ENCODE assay signal across 15 cellular contexts in the genomic region with DNA sequence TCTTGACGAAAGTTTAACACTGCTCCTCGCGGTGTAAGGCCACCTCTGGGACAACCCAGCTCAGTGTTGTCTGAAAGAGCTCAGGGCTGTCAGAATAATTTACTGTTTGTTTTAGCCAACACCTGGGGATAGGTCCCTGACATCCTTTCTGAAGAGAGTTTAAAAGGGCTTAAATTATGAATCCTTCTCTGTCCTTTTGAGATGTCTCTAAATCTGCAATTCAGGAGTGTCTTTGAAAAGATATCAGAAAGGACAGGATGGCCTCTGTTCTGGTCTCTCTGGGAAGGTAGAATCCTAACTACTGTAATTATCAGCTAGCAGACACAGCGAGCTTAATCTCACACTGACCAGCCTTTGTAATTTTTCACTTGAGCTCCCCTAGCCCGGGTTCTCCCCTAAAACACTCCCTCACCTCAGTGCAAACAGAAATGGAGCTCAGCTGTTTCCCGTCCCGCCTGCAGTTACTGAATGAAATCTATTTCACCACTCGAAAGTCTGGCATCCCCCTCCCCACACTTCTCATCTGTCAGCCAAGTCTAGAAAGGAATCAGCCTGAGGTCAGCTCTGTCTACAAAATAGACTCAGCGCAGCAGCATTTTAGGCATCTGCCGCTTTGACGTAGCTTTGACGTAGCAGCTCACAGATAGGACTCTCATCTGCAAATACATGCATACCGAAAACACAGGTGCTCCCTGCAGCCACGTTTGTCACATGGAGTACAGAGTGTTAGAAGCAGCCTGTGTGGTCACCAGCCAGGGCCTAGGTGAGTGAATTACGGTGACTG. TPM values are rescaled to one million over a fixed set of nuclear protein-coding genes. Genes with fewer than 3 reads are reported as not detected.
DNase-seq lines count a peak whose midpoint lies in the region; ATAC-seq and TF ChIP-seq lines count a peak whose summit lies in the region.
"Had no signal": no experiment of that assay in that cellular context is flagged by ENCODE, and none has a peak within 500 bp of the region (broad histone marks: within the 10 kb centered on the region; RNA-seq: fewer than 3 reads in every experiment).

No MANE protein-coding gene starts in this region.

- TF ChIP-seq CTCF in CD4-positive, alpha-beta T cell (IDR thresholded peaks at IDR 0.05) = no peak
- TF ChIP-seq CTCF in H9 (conservative IDR thresholded peaks at IDR 0.05) = no peak
- no peak for TF ChIP-seq CTCF in dorsolateral prefrontal cortex (IDR thresholded peaks at IDR 0.05 in 54 of 56, conservative IDR thresholded peaks at IDR 0.05 in 2 of 56; ENCODE audit: low read depth in 1 of 56, partially characterized antibody in 56 of 56)
- TF ChIP-seq CTCF in GM10248 (IDR thresholded peaks at IDR 0.05; ENCODE audit: control extremely low read depth, extremely low read depth, low read depth, missing control alignments) = no peak

- H2BK120ac ChIP-seq in H9 (ENCODE audit: low read depth, low read length, poor library complexity, severe bottlenecking) = no peak overlapping the region

- no peaks in the 10 kb centered on the region for H3K36me3 ChIP-seq in naive thymus-derived CD4-positive, alpha-beta T cell (ENCODE audit: control insufficient read depth in 2 of 3, insufficient read depth in 3 of 3, low read length in 3 of 3)
- H3K36me3 ChIP-seq: SJCRH30 had no signal

- no peak overlapping the region for H2AK5ac ChIP-seq in H9 (ENCODE audit: insufficient read length, low read length)

- CTCF ChIA-PET in CD4-positive, alpha-beta T cell (lab: Charles Lee) = no interaction called here
- CTCF ChIA-PET in naive thymus-derived CD4-positive, alpha-beta T cell (lab: Charles Lee) = interaction anchor here (1.0 to 1.4 kb wide), 2 partner anchors 14 to 73 kb away, joined by 3 to 5 read pairs; no protein-coding TSS in a partner anchor
- CTCF ChIA-PET in GM10248 (lab: Yijun Ruan, JAX) = interaction anchor here (0.8 kb wide), 1 partner anchor 11 kb away, joined by 3 read pairs; no protein-coding TSS in a partner anchor

- H2BK15ac ChIP-seq in H9 (ENCODE audit: low read depth, low read length) = no peak overlapping the region

- no peak overlapping the region for H4K5ac ChIP-seq in H9 (ENCODE audit: insufficient read length, low read depth, low read length)

- H2BK20ac ChIP-seq in H9 (ENCODE audit: low read depth, low read length, poor library complexity, severe bottlenecking) = no peak overlapping the region

- H3K18ac ChIP-seq in H9 (ENCODE audit: insufficient read length, low read depth, low read length) = no peak overlapping the region

- H3K4me2 ChIP-seq in H9 (ENCODE audit: insufficient read depth, insufficient read length, low read length) = peak overlapping the region; percentile 26

- H3K4me1 ChIP-seq in H9 (ENCODE audit: insufficient read depth, low read length) = peaks cover 2% of the 10 kb centered on the region; the same call in 1 of the 2 replicates
- H3K4me1 ChIP-seq in naive thymus-derived CD4-positive, alpha-beta T cell (ENCODE audit: control insufficient read depth in 2 of 2, insufficient read depth in 2 of 2, low read length in 2 of 2) = peaks cover 0 to 36% of the 10 kb centered on the region in 2 donors
- H3K4me1 ChIP-seq: SJCRH30 had no signal

- H3K27me3 ChIP-seq in CD4-positive, alpha-beta T cell (ENCODE audit: control insufficient read depth, insufficient read depth, low read length) = no peaks in the 10 kb centered on the region
- H3K27me3 ChIP-seq in H9 (ENCODE audit: insufficient read depth, low read length) (no peaks in the 10 kb centered on the region), dorsolateral prefrontal cortex (no peaks in the 10 kb centered on the region)
- no peaks in the 10 kb centered on the region for H3K27me3 ChIP-seq in naive thymus-derived CD4-positive, alpha-beta T cell (ENCODE audit: control insufficient read depth in 2 of 2, insufficient read depth in 2 of 2, low read length in 2 of 2)
- H3K27me3 ChIP-seq: SJCRH30 had no signal

- no peak overlapping the region for H4K8ac ChIP-seq in H9 (replicated peaks; ENCODE audit: insufficient read length, low read depth, low read length)

- no peak overlapping the region for H3K9ac ChIP-seq in H9 (ENCODE audit: extremely low read depth, insufficient read length, low read length)

- no peak overlapping the region for H3K14ac ChIP-seq in H9 (ENCODE audit: insufficient read depth, low read length)

- POLR2A ChIA-PET in CD4-positive, alpha-beta T cell (lab: Charles Lee) = interaction anchor here (0.6 to 1.2 kb wide), 3 partner anchors 12 to 156 kb away, joined by 3 to 4 read pairs (median 3); no protein-coding TSS in a partner anchor
- POLR2A ChIA-PET in naive thymus-derived CD4-positive, alpha-beta T cell (lab: Charles Lee) = interaction anchor here (0.5 to 1.4 kb wide), 5 partner anchors 13 to 51 kb away, joined by 3 to 4 read pairs (median 3); no protein-coding TSS in a partner anchor
- POLR2A ChIA-PET in GM10248 (lab: Yijun Ruan, JAX) = interaction anchor here (0.6 kb wide), 1 partner anchor 30 kb away, joined by 4 read pairs; no protein-coding TSS in a partner anchor

- H2BK5ac ChIP-seq in H9 (ENCODE audit: insufficient read length, low read length) = no peak overlapping the region

- H3K4me1 Mint-ChIP-seq in CD4-positive, alpha-beta T cell (ENCODE audit: low read depth) = peaks cover 78% of the 10 kb centered on the region
- H3K4me1 Mint-ChIP-seq in H9 = peaks cover 51 to 69% of the 10 kb centered on the region in 2 experiments
- H3K4me1 Mint-ChIP-seq in naive thymus-derived CD4-positive, alpha-beta T cell = peaks cover 21 to 77% (median 70%) of the 10 kb centered on the region in 7 donors

- no peak overlapping the region for H3K56ac ChIP-seq in H9 (ENCODE audit: insufficient read length, low read depth, low read length)

- H3K79me2 ChIP-seq in H9 (ENCODE audit: insufficient read depth, low read length) = peaks cover 5% of the 10 kb centered on the region; the same call in 1 of the 2 replicates

- no peaks in the 10 kb centered on the region for H3K9me3 Mint-ChIP-seq in CD4-positive, alpha-beta T cell
- peaks cover 3% of the 10 kb centered on the region in 2 experiments; a peak in 3 of 5 replicates for H3K9me3 Mint-ChIP-seq in H9
- H3K9me3 Mint-ChIP-seq in naive thymus-derived CD4-positive, alpha-beta T cell = no peaks in the 10 kb centered on the region

- H3K23me2 ChIP-seq in H9 (ENCODE audit: insufficient read length, low read depth, low read length, poor library complexity, severe bottlenecking) = no peaks in the 10 kb centered on the region

- H4K20me1 ChIP-seq in H9 (ENCODE audit: control insufficient read depth, insufficient read depth, insufficient read length) = peaks cover 2% of the 10 kb centered on the region

- no peak overlapping the region for H3K27ac ChIP-seq in CD4-positive, alpha-beta T cell (ENCODE audit: low read depth, low read length)
- H3K27ac ChIP-seq in H9 (ENCODE audit: insufficient read length, low read depth, low read length) (peak overlapping the region; percentile 17), dorsolateral prefrontal cortex (peak overlapping the region in 37 of 59 donors; percentile 5 to 77 (median 44))
- peak overlapping the region; percentile 28 for H3K27ac ChIP-seq in naive thymus-derived CD4-positive, alpha-beta T cell (ENCODE audit: low read depth, low read length)
- H3K27ac ChIP-seq: SJCRH30 had no signal

- no peak overlapping the region for H3T11ph ChIP-seq in H9 (ENCODE audit: low read length)

- H3K36me3 Mint-ChIP-seq in CD4-positive, alpha-beta T cell (ENCODE audit: low read depth) = no peaks in the 10 kb centered on the region
- H3K36me3 Mint-ChIP-seq in H9 (ENCODE audit: insufficient read depth in 1 of 3, low read depth in 3 of 3) = peaks cover 10 to 15% (median 15%) of the 10 kb centered on the region in 3 experiments; a peak in 6 of 7 replicates
- H3K36me3 Mint-ChIP-seq in naive thymus-derived CD4-positive, alpha-beta T cell = peaks cover 0 to 19% (median 0%) of the 10 kb centered on the region in 5 donors

- no peaks in the 10 kb centered on the region for H3K79me1 ChIP-seq in H9 (ENCODE audit: insufficient read depth, low read depth, low read length, poor library complexity, severe bottlenecking)

- H3K4me3 Mint-ChIP-seq in CD4-positive, alpha-beta T cell = peak overlapping the region; percentile 83
- peak overlapping the region; percentile 5 to 33; a peak in 3 of 5 replicates for H3K4me3 Mint-ChIP-seq in H9
- H3K4me3 Mint-ChIP-seq in naive thymus-derived CD4-positive, alpha-beta T cell = peak overlapping the region in 2 of 10 donors; percentile 20 to 89

- no peaks in the 10 kb centered on the region for H3K27me3 Mint-ChIP-seq in CD4-positive, alpha-beta T cell
- H3K27me3 Mint-ChIP-seq in H9 (ENCODE audit: low read depth) = peaks cover 4% of the 10 kb centered on the region
- peaks cover 0 to 2% (median 0%) of the 10 kb centered on the region in 5 donors for H3K27me3 Mint-ChIP-seq in naive thymus-derived CD4-positive, alpha-beta T cell

- ATAC-seq in CD4-positive, alpha-beta T cell (ENCODE audit: poor library complexity) = no peak
- ATAC-seq in naive thymus-derived CD4-positive, alpha-beta T cell = no peak
- ATAC-seq in HG02884 (IDR thresholded peaks at IDR 0.05; ENCODE audit: unreplicated experiment) = no peak

- H3K4me3 ChIP-seq in dorsolateral prefrontal cortex = no peak overlapping the region
- H3K4me3 ChIP-seq in naive thymus-derived CD4-positive, alpha-beta T cell (ENCODE audit: low read length) = no peak overlapping the region
- H3K4me3 ChIP-seq: SJCRH30, skin epidermis had no signal

- H3K4ac ChIP-seq in H9 (ENCODE audit: low read depth, low read length) = no peak overlapping the region

- no peak for DNase-seq in CD4-positive, alpha-beta T cell
- DNase-seq in H9 (no peak), dorsolateral prefrontal cortex (no peak), GM10248 (ENCODE audit: extremely low spot score) (no peak)
- DNase-seq in naive thymus-derived CD4-positive, alpha-beta T cell = no peak
- DNase-seq in stimulated activated CD4-positive, alpha-beta T cell treated with anti-CD3 and anti-CD28 coated beads, Interleukin-12 subunit alpha, Interleukin-12 subunit beta, amount 100 ng/mL, for 4 hours = no peak
- DNase-seq: amniotic stem cell, COR-L47, IMR-90, NCI-H1436, NCI-H774, SJCRH30, substantia nigra had no signal

- H3K23ac ChIP-seq in H9 (ENCODE audit: insufficient read length, low read depth, low read length) = no peak overlapping the region

- no peaks in the 10 kb centered on the region for H3K9me3 ChIP-seq in CD4-positive, alpha-beta T cell (ENCODE audit: control insufficient read depth, low read length)
- no peaks in the 10 kb centered on the region for H3K9me3 ChIP-seq in H9 (ENCODE audit: control insufficient read depth, low read depth, low read length)
- H3K9me3 ChIP-seq in naive thymus-derived CD4-positive, alpha-beta T cell (ENCODE audit: control insufficient read depth in 2 of 3, low read length in 3 of 3) = no peaks in the 10 kb centered on the region
- H3K9me3 ChIP-seq: SJCRH30 had no signal

- no CpG with 5 or more reads among the region's 15 CpGs for WGBS in H9 (ENCODE audit: extremely low coverage, insufficient read length, low lambda C conversion rate)

- H2AFZ ChIP-seq in H9 (ENCODE audit: low read length) = no peak overlapping the region

- H3K27ac Mint-ChIP-seq in CD4-positive, alpha-beta T cell = peak overlapping the region; percentile 76
- H3K27ac Mint-ChIP-seq in H9 = peak overlapping the region; percentile 22 to 87 (median 59); a peak in 5 of 7 replicates
- H3K27ac Mint-ChIP-seq in naive thymus-derived CD4-positive, alpha-beta T cell = peak overlapping the region in 8 of 9 donors; percentile 21 to 98 (median 71)

- intact Hi-C loops in CD4-positive, alpha-beta T cell (cut with DNase I, micrococcal nuclease) = no loop called here
- intact Hi-C loops in dorsolateral prefrontal cortex (cut with DNase I) = no loop called here
- intact Hi-C loops in naive thymus-derived CD4-positive, alpha-beta T cell (cut with micrococcal nuclease) = no loop called here

- H2BK12ac ChIP-seq in H9 (ENCODE audit: insufficient read length, low read depth, low read length) = no peak overlapping the region

- H4K91ac ChIP-seq in H9 (ENCODE audit: insufficient read length, low read depth, low read length) = no peak overlapping the region

RNA-seq across cellular contexts. Expression of a gene that starts 4.8 kb away (rescaled TPM):
- total RNA-seq in CD4-positive, alpha-beta T cell = 10 to 100 TPM; 12.9 to 14.1 TPM
- total RNA-seq in H9 (2021) = 11.5 and 13.2 TPM in 2 replicates
- total RNA-seq in dorsolateral prefrontal cortex = 10 to 100 TPM; 28.1 to 78.3 (median 47.5) TPM
- 10 to 100 TPM; 10.5 to 27.9 (median 15.4) TPM for total RNA-seq in naive thymus-derived CD4-positive, alpha-beta T cell
- 10 to 100 TPM; 16.8 to 22.1 TPM for polyA plus RNA-seq in naive thymus-derived CD4-positive, alpha-beta T cell

RNA-seq across cellular contexts. Expression of a gene that starts 31.9 kb away (rescaled TPM):
- 100 to 1,000 TPM; 106 to 112 TPM for total RNA-seq in CD4-positive, alpha-beta T cell
- 36.7 and 39.0 TPM in 2 replicates for total RNA-seq in H9 (2021)
- total RNA-seq in dorsolateral prefrontal cortex = 10 to 100 TPM; 40.3 to 83.9 (median 56.3) TPM
- total RNA-seq in naive thymus-derived CD4-positive, alpha-beta T cell = 100 to 1,000 TPM; 103 to 129 (median 113) TPM
- 10 to 100 TPM; 46.3 to 87.2 TPM for polyA plus RNA-seq in naive thymus-derived CD4-positive, alpha-beta T cell
